ENCODE assay signal across 8 cellular contexts in genomic region chr7:31122649-31123058, GRCh38.
A peak's percentile ranks its signal among the peaks of the same experiment; 100 is the strongest.
DNase-seq lines count a peak whose midpoint lies in the region; ATAC-seq and TF ChIP-seq lines count a peak whose summit lies in the region.

No MANE protein-coding gene starts in this region.

- H3K9me3 ChIP-seq in colonic mucosa (no peaks in the 10 kb centered on the region), left lung (no peaks in the 10 kb centered on the region)

- no peak overlapping the region for H3K4me3 ChIP-seq in colonic mucosa
- no peak overlapping the region for H3K4me3 ChIP-seq in left lung

- intact Hi-C loops in colonic mucosa (cut with DNase I) (loop anchor here (1.0 to 5.0 kb wide), 2 partner anchors 139 to 320 kb away; no protein-coding TSS in a partner anchor), left lung (cut with DNase I) (loop anchor here in 1 of 2 donors (5.0 to 10.0 kb wide), 2 partner anchors 135 to 318 kb away; no protein-coding TSS in a partner anchor)

- H3K36me3 ChIP-seq in colonic mucosa: no peaks in the 10 kb centered on the region
- H3K36me3 ChIP-seq in left lung: no peaks in the 10 kb centered on the region

- H3K27ac ChIP-seq in colonic mucosa (no peak overlapping the region), left lung (no peak overlapping the region)

- DNase-seq in COLO829 (ENCODE audit: low spot score) (peak; percentile 71), GM20000 (ENCODE audit: low spot score) (peak; percentile 51), NCI-H1048 (lab: John Stamatoyannopoulos, UW) (peak; percentile 31), colonic mucosa (peak; percentile 54), left lung (peak in 1 of 2 donors; percentile 62)
- peak; percentile 4 to 20 for DNase-seq in stimulated activated CD8-positive, alpha-beta memory T cell treated with anti-CD3 and anti-CD28 coated beads, Interleukin-2, amount 100 ng/mL, for 48 hours (ENCODE audit: low read depth in 2 of 2)

- TF ChIP-seq CTCF in GM20000 (IDR thresholded peaks at IDR 0.05; ENCODE audit: extremely low read depth, missing control alignments): peak; percentile 65
- TF ChIP-seq CTCF in colonic mucosa (IDR thresholded peaks at IDR 0.05): peak; percentile 69
- peak; percentile 78 to 81 for TF ChIP-seq CTCF in left lung (IDR thresholded peaks at IDR 0.05)

- H3K9ac ChIP-seq in colonic mucosa (ENCODE audit: low read depth in 2 of 2, low read length in 2 of 2): no peak overlapping the region

- H3K27me3 ChIP-seq in colonic mucosa (no peaks in the 10 kb centered on the region), left lung (no peaks in the 10 kb centered on the region)

- no peaks in the 10 kb centered on the region for H3K4me1 ChIP-seq in colonic mucosa
- H3K4me1 ChIP-seq in left lung: peaks cover 0 to 8% of the 10 kb centered on the region in 2 donors

- ATAC-seq in SK-N-SH treated with all-trans-retinoic acid at 6 μM for 48 hours (peak; percentile 93), left lung (peak; percentile 95), GM21786 (IDR thresholded peaks at IDR 0.05; ENCODE audit: unreplicated experiment) (no peak)

TF ChIP-seq in SK-N-SH treated with all-trans-retinoic acid at 6 μM for 48 hours, 23 proteins besides CTCF, POLR2A, EP300 and RAD21:
- TF ChIP-seq BACH2 (CRISPR knock-in tag; IDR thresholded peaks at IDR 0.05; ENCODE audit: borderline replicate concordance) (no peak), TCF4 (CRISPR knock-in tag; IDR thresholded peaks at IDR 0.05; ENCODE audit: borderline replicate concordance) (no peak), POU6F1 (CRISPR knock-in tag; IDR thresholded peaks at IDR 0.05; ENCODE audit: borderline replicate concordance, low read depth) (no peak), PPARA (CRISPR knock-in tag; IDR thresholded peaks at IDR 0.05; ENCODE audit: borderline replicate concordance) (no peak), ARNTL (CRISPR knock-in tag; IDR thresholded peaks at IDR 0.05; ENCODE audit: borderline replicate concordance, low read depth) (no peak), GLIS3 (CRISPR knock-in tag; IDR thresholded peaks at IDR 0.05) (no peak), PATZ1 (CRISPR knock-in tag; IDR thresholded peaks at IDR 0.05; ENCODE audit: borderline replicate concordance) (no peak), ZNF8 (CRISPR knock-in tag; IDR thresholded peaks at IDR 0.05) (no peak), ZFP3 (CRISPR knock-in tag; IDR thresholded peaks at IDR 0.05) (no peak), ESRRG (CRISPR knock-in tag; IDR thresholded peaks at IDR 0.05) (no peak), RARB (CRISPR knock-in tag; IDR thresholded peaks at IDR 0.05) (no peak)
